In genomic region chr2:119243621-119244020, GRCh38 we compare ENCODE assay signal across 1 cellular context.
TF ChIP-seq lines count a peak whose summit lies in the region.

No MANE protein-coding gene starts in this region.

TF ChIP-seq in IMR-90, 13 proteins besides CTCF, POLR2A, EP300 and RAD21:
- TF ChIP-seq USF2 (IDR thresholded peaks at IDR 0.05; ENCODE audit: low read depth, low read length) (no peak), FOS (IDR thresholded peaks at IDR 0.05; ENCODE audit: low read depth, low read length) (no peak), MAZ (IDR thresholded peaks at IDR 0.05; ENCODE audit: borderline replicate concordance, low read depth, low read length) (no peak), NFE2L2 (IDR thresholded peaks at IDR 0.05; ENCODE audit: low read depth, low read length) (no peak), MXI1 (IDR thresholded peaks at IDR 0.05; ENCODE audit: borderline replicate concordance, low read depth, low read length) (no peak), CHD1 (IDR thresholded peaks at IDR 0.05; ENCODE audit: low read depth, low read length) (no peak), SMC3 (IDR thresholded peaks at IDR 0.05; ENCODE audit: low read depth, low read length) (no peak), CEBPB (IDR thresholded peaks at IDR 0.05; ENCODE audit: low read depth, low read length) (no peak), BHLHE40 (IDR thresholded peaks at IDR 0.05; ENCODE audit: low read depth, low read length) (no peak), RFX5 (IDR thresholded peaks at IDR 0.05; ENCODE audit: low read depth, low read length) (no peak), RCOR1 (IDR thresholded peaks at IDR 0.05; ENCODE audit: insufficient replicate concordance, low read length) (no peak), MAFK (IDR thresholded peaks at IDR 0.05; ENCODE audit: low read depth, low read length) (no peak), ELK1 (IDR thresholded peaks at IDR 0.05; ENCODE audit: borderline replicate concordance, low read depth, low read length) (no peak)
